ENCODE assay signal across 25 cellular contexts in the genomic region with DNA sequence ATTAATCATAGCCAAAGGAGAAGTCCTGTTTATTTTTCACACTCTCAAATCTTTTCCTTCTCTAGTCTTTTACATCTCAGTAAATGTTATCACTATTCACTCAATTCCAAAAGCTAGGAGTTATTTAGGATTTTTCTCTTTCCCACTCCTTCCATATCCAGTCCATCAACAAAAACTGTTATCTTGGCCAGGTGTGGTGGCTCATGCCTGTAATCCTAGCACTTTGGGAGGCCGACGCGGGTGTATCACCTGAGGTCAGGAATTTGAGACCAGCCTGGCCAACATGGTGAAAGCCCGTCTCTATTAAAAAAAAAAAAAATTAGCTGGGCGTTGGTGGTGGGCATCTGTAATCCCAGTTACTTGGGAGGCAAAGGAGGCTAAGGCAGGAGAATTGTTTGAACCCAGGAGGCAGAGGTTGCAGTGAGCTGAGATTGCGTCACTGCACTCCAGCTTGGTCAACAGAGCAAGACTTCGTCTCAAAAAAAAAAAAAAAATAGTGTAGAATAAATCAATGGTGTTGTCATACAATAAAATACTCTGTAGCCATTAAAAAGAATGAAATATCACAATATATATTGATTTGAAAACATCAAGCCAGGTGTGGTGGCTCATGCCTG.
"Had no signal": no experiment of that assay in that cellular context is flagged by ENCODE, and none has a peak within 500 bp of the region (broad histone marks: within the 10 kb centered on the region; RNA-seq: fewer than 3 reads in every experiment).

No MANE protein-coding gene starts in this region.

- FAIRE-seq: frontal cortex, pancreas, urothelium cell line had no signal

- H3K27me3 ChIP-seq: dorsolateral prefrontal cortex, pancreas, stomach, thyroid gland, upper lobe of left lung had no signal

- ATAC-seq: left ventricle myocardium superior; naive thymus-derived CD8-positive, alpha-beta T cell; pancreas; sciatic nerve had no signal

- H3K4me1 ChIP-seq: pancreas had no signal

- H3K4me3 Mint-ChIP-seq: immature natural killer cell; naive thymus-derived CD8-positive, alpha-beta T cell; nephron progenitor cell had no signal

- H3K27me3 Mint-ChIP-seq: naive thymus-derived CD8-positive, alpha-beta T cell had no signal

- H3K36me3 ChIP-seq: lower lobe of right lung, pancreas, stomach, thyroid gland, upper lobe of left lung had no signal

- H3K27ac ChIP-seq: dorsolateral prefrontal cortex, pancreas, stomach, thyroid gland had no signal

- H3K36me3 Mint-ChIP-seq: immature natural killer cell; naive thymus-derived CD8-positive, alpha-beta T cell had no signal

- H3K4me2 ChIP-seq: smooth muscle cell had no signal

- H3K4me3 ChIP-seq: dorsolateral prefrontal cortex, lower lobe of right lung, pancreas, smooth muscle cell, stomach, thyroid gland, upper lobe of left lung had no signal

- DNase-seq: cortex of kidney; dorsolateral prefrontal cortex; effector CD4-positive, alpha-beta T cell; hypothalamus; immature natural killer cell; kidney glomerular epithelial cell; left ventricle myocardium superior; lower lobe of right lung; naive thymus-derived CD8-positive, alpha-beta T cell; nephron progenitor cell; occipital lobe; pancreas; retina; stimulated activated CD4-positive, alpha-beta T cell treated with anti-CD3 and anti-CD28 coated beads, Interleukin-12 subunit alpha, Interleukin-12 subunit beta, amount 100 ng/mL, for 4 hours; stimulated activated CD4-positive, alpha-beta T cell treated with anti-CD3 and anti-CD28 coated beads, Interleukin-1b, Interleukin-23, amount 100 ng/mL, for 48 hours; stimulated activated CD4-positive, alpha-beta T cell treated with anti-CD3 and anti-CD28 coated beads, Interleukin-4, amount 100 ng/mL, for 1 hour; stimulated activated CD8-positive, alpha-beta memory T cell treated with anti-CD3 and anti-CD28 coated beads, Interleukin-4, amount 100 ng/mL, for 48 hours; stimulated activated naive CD4-positive, alpha-beta T cell; stomach; thyroid gland; upper lobe of left lung had no signal

- H3K9me3 ChIP-seq: lower lobe of right lung, pancreas, stomach, thyroid gland, upper lobe of left lung had no signal

- H3K27ac Mint-ChIP-seq: nephron progenitor cell had no signal
